In genomic region chr4:67668315-67668714, GRCh38 we compare ENCODE assay signal across 27 cellular contexts.
"Had no signal": no experiment of that assay in that cellular context is flagged by ENCODE, and none has a peak within 500 bp of the region (broad histone marks: within the 10 kb centered on the region; RNA-seq: fewer than 3 reads in every experiment).

No MANE protein-coding gene starts in this region.

- ATAC-seq: natural killer cell; sciatic nerve; stimulated activated effector memory CD8-positive, alpha-beta T cell treated with anti-CD3 and anti-CD28 coated beads, Interleukin-12 subunit alpha, Interleukin-12 subunit beta, amount 100 ng/mL, for 72 hours; upper lobe of right lung had no signal

- H3K27me3 ChIP-seq: ovary, right atrium auricular region, suprapubic skin, tibial artery, upper lobe of right lung had no signal

- H3K4me3 ChIP-seq: left ventricle myocardium inferior, lung, ovary, right atrium auricular region, skin epidermis, suprapubic skin, thoracic aorta, tibial artery, upper lobe of right lung had no signal

- FAIRE-seq: islet of Langerhans, urothelium cell line had no signal

- H3K27ac Mint-ChIP-seq: mesothelial cell of epicardium; natural killer cell; progenitor cell of endocrine pancreas; stimulated activated effector memory CD8-positive, alpha-beta T cell treated with anti-CD3 and anti-CD28 coated beads, Interleukin-12 subunit alpha, Interleukin-12 subunit beta, amount 100 ng/mL, for 72 hours; stimulated activated naive CD8-positive, alpha-beta T cell treated with anti-CD3 and anti-CD28 coated beads, Interleukin-15, Interleukin-2, amounts not matched to agents 100 ng/mL and 50 ng/mL, for 24 hours had no signal

- H3K4me1 Mint-ChIP-seq: immature natural killer cell, mesothelial cell of epicardium, naive B cell, natural killer cell had no signal

- DNase-seq: hypothalamus; immature natural killer cell; left ventricle myocardium inferior; mesendoderm; naive B cell; natural killer cell; ovary; stimulated activated CD4-positive, alpha-beta T cell treated with anti-CD3 and anti-CD28 coated beads, Interleukin-12 subunit alpha, Interleukin-12 subunit beta, amount 100 ng/mL, for 4 hours; stimulated activated CD4-positive, alpha-beta T cell treated with anti-CD3 and anti-CD28 coated beads, Interleukin-15, amount 100 ng/mL, for 24 hours; stimulated activated CD4-positive, alpha-beta T cell treated with anti-CD3 and anti-CD28 coated beads, Interleukin-2, amount 100 ng/mL, for 24 hours; stimulated activated CD4-positive, alpha-beta T cell treated with anti-CD3 and anti-CD28 coated beads, Interleukin-4, amount 100 ng/mL, for 1 hour; stimulated activated naive CD4-positive, alpha-beta T cell; tibial artery; trophoblast cell; upper lobe of right lung had no signal

- H3K9me3 Mint-ChIP-seq: immature natural killer cell; mesothelial cell of epicardium; naive B cell; natural killer cell; stimulated activated effector memory CD8-positive, alpha-beta T cell treated with anti-CD3 and anti-CD28 coated beads, Interleukin-12 subunit alpha, Interleukin-12 subunit beta, amount 100 ng/mL, for 72 hours; stimulated activated naive CD8-positive, alpha-beta T cell treated with anti-CD3 and anti-CD28 coated beads, Interleukin-15, Interleukin-2, amounts not matched to agents 100 ng/mL and 50 ng/mL, for 24 hours had no signal

- H3K27ac ChIP-seq: left ventricle myocardium inferior, ovary, right atrium auricular region, skin epidermis, suprapubic skin, thoracic aorta, tibial artery, upper lobe of right lung had no signal

- H3K4me1 ChIP-seq: left ventricle myocardium inferior, right atrium auricular region, suprapubic skin, tibial artery, upper lobe of right lung had no signal

- H3K36me3 ChIP-seq: ovary had no signal

- H3K27me3 Mint-ChIP-seq: naive B cell; progenitor cell of endocrine pancreas; stimulated activated naive CD8-positive, alpha-beta T cell treated with anti-CD3 and anti-CD28 coated beads, Interleukin-15, Interleukin-2, amounts not matched to agents 100 ng/mL and 50 ng/mL, for 24 hours had no signal

- H3K4me3 Mint-ChIP-seq: immature natural killer cell; mesothelial cell of epicardium; naive B cell; natural killer cell; stimulated activated effector memory CD8-positive, alpha-beta T cell treated with anti-CD3 and anti-CD28 coated beads, Interleukin-12 subunit alpha, Interleukin-12 subunit beta, amount 100 ng/mL, for 72 hours; stimulated activated naive CD8-positive, alpha-beta T cell treated with anti-CD3 and anti-CD28 coated beads, Interleukin-15, Interleukin-2, amounts not matched to agents 100 ng/mL and 50 ng/mL, for 24 hours had no signal

- H3K9me3 ChIP-seq: left ventricle myocardium inferior, ovary, right atrium auricular region, suprapubic skin, thoracic aorta, tibial artery, upper lobe of right lung had no signal
